ENCODE assay signal across 8 cellular contexts in genomic region chr1:244273845-244274619, GRCh38.
DNase-seq lines count a peak whose midpoint lies in the region; ATAC-seq, FAIRE-seq and TF ChIP-seq lines count a peak whose summit lies in the region.
"Had no signal": no experiment of that assay in that cellular context is flagged by ENCODE, and none has a peak within 500 bp of the region (broad histone marks: within the 10 kb centered on the region; RNA-seq: fewer than 3 reads in every experiment).

No MANE protein-coding gene starts in this region.

- no peak for TF ChIP-seq POLR2A in HCT116 (IDR thresholded peaks at IDR 0.05; ENCODE audit: borderline replicate concordance, extremely low read depth, insufficient read depth, insufficient read length)
- no peak for TF ChIP-seq POLR2A in esophagus muscularis mucosa (IDR thresholded peaks at IDR 0.05; ENCODE audit: low read depth)
- TF ChIP-seq POLR2A in thyroid gland (IDR thresholded peaks at IDR 0.05): no peak
- TF ChIP-seq POLR2A in GM12892 (IDR thresholded peaks at IDR 0.05; ENCODE audit: low read depth, low read length): no peak

- intact Hi-C loops in HCT116 (cut with micrococcal nuclease): loop anchor here (1.0 to 10.0 kb wide), 6 partner anchors 225 to 930 kb away; no protein-coding TSS in a partner anchor
- intact Hi-C loops in esophagus muscularis mucosa (cut with DNase I): loop anchor here (2.0 to 10.0 kb wide), 5 partner anchors 181 to 929 kb away; partner anchors contain the start of genes ADSS2 and AKT3
- intact Hi-C loops in thyroid gland (cut with DNase I): loop anchor here (5.0 to 10.0 kb wide), 2 partner anchors 219 to 927 kb away; partner anchors contain the start of gene ZBTB18

- CTCF ChIA-PET in HCT116 (lab: Charles Lee): interaction anchor here (1.3 to 2.2 kb wide), 2 partner anchors 566 to 931 kb away, joined by 9 to 10 read pairs; no protein-coding TSS in a partner anchor

- H3K27me3 ChIP-seq in HCT116 (ENCODE audit: insufficient read depth, low read length) (no peaks in the 10 kb centered on the region), esophagus muscularis mucosa (no peaks in the 10 kb centered on the region), neutrophil (no peaks in the 10 kb centered on the region), thyroid gland (no peaks in the 10 kb centered on the region)

- H3K9ac ChIP-seq in HCT116 (ENCODE audit: low read length): no peak overlapping the region

- H3K4me2 ChIP-seq in HCT116 (ENCODE audit: low read length): peak overlapping the region; percentile 43

- H2AFZ ChIP-seq in HCT116 (ENCODE audit: low read depth, low read length, poor library complexity, severe bottlenecking): peak overlapping the region; percentile 78

- H3K9me3 ChIP-seq in HCT116 (ENCODE audit: control insufficient read depth in 1 of 2, insufficient read depth in 1 of 2, low read depth in 1 of 2, low read length in 2 of 2): no peaks in the 10 kb centered on the region
- peaks cover 0 to 8% (median 4%) of the 10 kb centered on the region in 4 donors for H3K9me3 ChIP-seq in esophagus muscularis mucosa
- H3K9me3 ChIP-seq in neutrophil: no peaks in the 10 kb centered on the region
- no peaks in the 10 kb centered on the region for H3K9me3 ChIP-seq in thyroid gland

- POLR2A ChIA-PET in HCT116 (lab: Charles Lee): no interaction called here

- ATAC-seq in HCT116: peak; percentile 84

- TF ChIP-seq CTCF in HCT116 (IDR thresholded peaks at IDR 0.05 in 2 of 3, conservative IDR thresholded peaks at IDR 0.05 in 1 of 3; ENCODE audit: borderline replicate concordance in 1 of 3, insufficient read depth in 1 of 3, low read depth in 2 of 3, low read length in 2 of 3) (no peak), esophagus muscularis mucosa (IDR thresholded peaks at IDR 0.05) (no peak), neutrophil (IDR thresholded peaks at IDR 0.05) (no peak), thyroid gland (IDR thresholded peaks at IDR 0.05) (no peak)

- no peak overlapping the region for H3K27ac ChIP-seq in HCT116 (ENCODE audit: low read depth, low read length)
- peak overlapping the region; percentile 64 to 74 (median 72) for H3K27ac ChIP-seq in esophagus muscularis mucosa (replicated peaks in 1 of 4)
- peak overlapping the region; percentile 6 for H3K27ac ChIP-seq in neutrophil
- H3K27ac ChIP-seq in thyroid gland: peak overlapping the region in 1 of 3 donors; percentile 7
- H3K27ac ChIP-seq: SK-N-MC had no signal

- RAD21 ChIA-PET in HCT116 (lab: Charles Lee; ENCODE audit: low non-redundant PET in 1 of 2, low total read pairs in 2 of 2, uncharacterized antibody in 2 of 2, unreplicated experiment in 2 of 2): interaction anchor here (0.6 to 1.0 kb wide), 2 partner anchors 26 to 566 kb away, joined by 3 read pairs; no protein-coding TSS in a partner anchor

- peak; percentile 42 for DNase-seq in HCT116 (ENCODE audit: low read depth, low spot score)
- peak; percentile 92 for DNase-seq in RKO (ENCODE audit: low spot score)
- DNase-seq in esophagus muscularis mucosa (ENCODE audit: extremely low spot score): no peak
- DNase-seq in thyroid gland: no peak
- DNase-seq in NCI-H128 (lab: John Stamatoyannopoulos, UW; ENCODE audit: unreplicated experiment): no peak
- DNase-seq in GM12892 (ENCODE audit: insufficient read length): no peak

- H3K4me3 ChIP-seq in HCT116 (replicated peaks in 1 of 2; ENCODE audit: low read depth in 1 of 2, low read length in 2 of 2): no peak overlapping the region
- H3K4me3 ChIP-seq in esophagus muscularis mucosa: peak overlapping the region in 3 of 4 donors; percentile 26 to 33 (median 32)
- H3K4me3 ChIP-seq in neutrophil (ENCODE audit: low read depth in 1 of 2, low read length in 1 of 2): no peak overlapping the region
- H3K4me3 ChIP-seq in thyroid gland (replicated peaks in 1 of 3): no peak overlapping the region
- H3K4me3 ChIP-seq: SK-N-MC had no signal

- no peak for TF ChIP-seq EP300 in esophagus muscularis mucosa (IDR thresholded peaks at IDR 0.05)

- no peaks in the 10 kb centered on the region for H3K9me2 ChIP-seq in HCT116 (ENCODE audit: insufficient read depth)

- H4K20me1 ChIP-seq in HCT116 (ENCODE audit: insufficient read depth): no peaks in the 10 kb centered on the region

- no TSS peak for BruUV-seq in HCT116 (replicated peaks; lab: Mats Ljungman, UMichigan)

- 32% methylated on average over 12 of the region's 13 CpGs for WGBS in esophagus muscularis mucosa
- 68 to 72% methylated on average over 12 to 13 of the region's 13 CpGs for WGBS in thyroid gland, 2 donors

- H3K36me3 ChIP-seq in HCT116 (ENCODE audit: control insufficient read depth in 1 of 2, insufficient read depth in 2 of 2, low read length in 2 of 2) (no peaks in the 10 kb centered on the region), esophagus muscularis mucosa (no peaks in the 10 kb centered on the region), neutrophil (no peaks in the 10 kb centered on the region), thyroid gland (no peaks in the 10 kb centered on the region)

- H3K79me2 ChIP-seq in HCT116 (ENCODE audit: insufficient read depth, low read length): no peaks in the 10 kb centered on the region

- no peak for FAIRE-seq in GM12892 (lab: Jason Lieb, UNC)

- H3K4me1 ChIP-seq in HCT116 (ENCODE audit: control insufficient read depth in 1 of 2, insufficient read depth in 2 of 2, low read length in 2 of 2) (peaks cover 9 to 15% of the 10 kb centered on the region in 2 experiments; a peak in 3 of 4 replicates), esophagus muscularis mucosa (peaks cover 0 to 25% (median 23%) of the 10 kb centered on the region in 4 donors), neutrophil (ENCODE audit: control insufficient read depth in 1 of 2, insufficient read depth in 1 of 2, low read depth in 1 of 2, low read length in 1 of 2) (peaks cover 4 to 5% of the 10 kb centered on the region in 2 experiments), thyroid gland (no peaks in the 10 kb centered on the region)

- TF ChIP-seq RAD21 in HCT116 (IDR thresholded peaks at IDR 0.05; ENCODE audit: low read depth): no peak

TF ChIP-seq in HCT116, 20 proteins besides CTCF, POLR2A, EP300 and RAD21:
- TF ChIP-seq ZNF274 (IDR thresholded peaks at IDR 0.05; ENCODE audit: low read depth, low read length) (no peak), TCF7L2 (IDR thresholded peaks at IDR 0.05; ENCODE audit: borderline replicate concordance, extremely low read depth, insufficient read depth, insufficient read length) (no peak), SP1 (IDR thresholded peaks at IDR 0.05; ENCODE audit: low read depth) (0 out of 2 replicates have a peak, but pooled peaks have one; percentile 13), FOSL1 (IDR thresholded peaks at IDR 0.05; ENCODE audit: low read depth) (peak; percentile 83), CBX3 (IDR thresholded peaks at IDR 0.05; ENCODE audit: low read depth) (no peak), JUND (IDR thresholded peaks at IDR 0.05) (peak; percentile 70), CEBPB (IDR thresholded peaks at IDR 0.05; ENCODE audit: low read depth) (no peak)
- TF ChIP-seq, protein P1, sequence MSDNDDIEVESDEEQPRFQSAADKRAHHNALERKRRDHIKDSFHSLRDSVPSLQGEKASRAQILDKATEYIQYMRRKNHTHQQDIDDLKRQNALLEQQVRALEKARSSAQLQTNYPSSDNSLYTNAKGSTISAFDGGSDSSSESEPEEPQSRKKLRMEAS (IDR thresholded peaks at IDR 0.05): 0 out of 2 replicates have a peak, but pooled peaks have one; percentile 17
- TF ChIP-seq, protein P2, sequence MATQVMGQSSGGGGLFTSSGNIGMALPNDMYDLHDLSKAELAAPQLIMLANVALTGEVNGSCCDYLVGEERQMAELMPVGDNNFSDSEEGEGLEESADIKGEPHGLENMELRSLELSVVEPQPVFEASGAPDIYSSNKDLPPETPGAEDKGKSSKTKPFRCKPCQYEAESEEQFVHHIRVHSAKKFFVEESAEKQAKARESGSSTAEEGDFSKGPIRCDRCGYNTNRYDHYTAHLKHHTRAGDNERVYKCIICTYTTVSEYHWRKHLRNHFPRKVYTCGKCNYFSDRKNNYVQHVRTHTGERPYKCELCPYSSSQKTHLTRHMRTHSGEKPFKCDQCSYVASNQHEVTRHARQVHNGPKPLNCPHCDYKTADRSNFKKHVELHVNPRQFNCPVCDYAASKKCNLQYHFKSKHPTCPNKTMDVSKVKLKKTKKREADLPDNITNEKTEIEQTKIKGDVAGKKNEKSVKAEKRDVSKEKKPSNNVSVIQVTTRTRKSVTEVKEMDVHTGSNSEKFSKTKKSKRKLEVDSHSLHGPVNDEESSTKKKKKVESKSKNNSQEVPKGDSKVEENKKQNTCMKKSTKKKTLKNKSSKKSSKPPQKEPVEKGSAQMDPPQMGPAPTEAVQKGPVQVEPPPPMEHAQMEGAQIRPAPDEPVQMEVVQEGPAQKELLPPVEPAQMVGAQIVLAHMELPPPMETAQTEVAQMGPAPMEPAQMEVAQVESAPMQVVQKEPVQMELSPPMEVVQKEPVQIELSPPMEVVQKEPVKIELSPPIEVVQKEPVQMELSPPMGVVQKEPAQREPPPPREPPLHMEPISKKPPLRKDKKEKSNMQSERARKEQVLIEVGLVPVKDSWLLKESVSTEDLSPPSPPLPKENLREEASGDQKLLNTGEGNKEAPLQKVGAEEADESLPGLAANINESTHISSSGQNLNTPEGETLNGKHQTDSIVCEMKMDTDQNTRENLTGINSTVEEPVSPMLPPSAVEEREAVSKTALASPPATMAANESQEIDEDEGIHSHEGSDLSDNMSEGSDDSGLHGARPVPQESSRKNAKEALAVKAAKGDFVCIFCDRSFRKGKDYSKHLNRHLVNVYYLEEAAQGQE (IDR thresholded peaks at IDR 0.05; ENCODE audit: low read depth): no peak

Comparison
In these comparisons a context has a peak if more than half of its experiments do, and no peak if none do; other contexts are left out.
1. DNase-seq: peak in HCT116 (single experiment) and RKO (single experiment); none in esophagus muscularis mucosa (single experiment), thyroid gland (0 of 2), NCI-H128 (single experiment) and GM12892 (single experiment).
2. H3K4me3 ChIP-seq: peak in esophagus muscularis mucosa (3 of 4); none in HCT116 (0 of 2), neutrophil (0 of 2) and thyroid gland (0 of 3).